18 cellular contexts compared by ENCODE assay signal in genomic region chrX:150044556-150044955, GRCh38.
A peak's percentile ranks its signal among the peaks of the same experiment; 100 is the strongest.
DNase-seq lines count a peak whose midpoint lies in the region; ATAC-seq and TF ChIP-seq lines count a peak whose summit lies in the region.
"Had no signal": no experiment of that assay in that cellular context is flagged by ENCODE, and none has a peak within 500 bp of the region (broad histone marks: within the 10 kb centered on the region; RNA-seq: fewer than 3 reads in every experiment).

No MANE protein-coding gene starts in this region.

- H4K5ac ChIP-seq in mesendoderm (ENCODE audit: low read length) = no peak overlapping the region

- POLR2A ChIA-PET in PC-3 (lab: Charles Lee; ENCODE audit: unreplicated experiment) = no interaction called here

- H3K27ac ChIP-seq in PC-3 (ENCODE audit: low read length) (no peak overlapping the region), mesendoderm (ENCODE audit: low read depth, low read length) (no peak overlapping the region)
- H3K27ac ChIP-seq: A549, SK-N-MC had no signal

- H3K9ac ChIP-seq in PC-3 (ENCODE audit: low read length) (no peak overlapping the region), mesendoderm (ENCODE audit: low read length) (no peak overlapping the region)

- no peak overlapping the region for H3K4ac ChIP-seq in mesendoderm (ENCODE audit: low read depth, low read length)

- H3K4me1 ChIP-seq in PC-3 (ENCODE audit: insufficient read depth, low read length) = 0 out of 2 replicates have a peak, but pooled peaks cover under 1% of the 10 kb centered on the region
- no peaks in the 10 kb centered on the region for H3K4me1 ChIP-seq in mesendoderm (ENCODE audit: control insufficient read depth, low read depth, low read length)

- no peaks in the 10 kb centered on the region for H3K9me3 ChIP-seq in PC-3 (ENCODE audit: low read length)
- H3K9me3 ChIP-seq in MG63 = no peaks in the 10 kb centered on the region

- intact Hi-C loops in PC-3 (cut with micrococcal nuclease) = no loop called here

- H3K9me2 ChIP-seq in PC-3 (replicated peaks; ENCODE audit: low read length) = no peaks in the 10 kb centered on the region

- H3K27me3 ChIP-seq in PC-3 (ENCODE audit: low read length) (no peaks in the 10 kb centered on the region), mesendoderm (ENCODE audit: insufficient read depth, low read length, poor library complexity) (no peaks in the 10 kb centered on the region), MG63 (no peaks in the 10 kb centered on the region)

- WGBS in mesendoderm (ENCODE audit: extremely low coverage, insufficient coverage, low lambda C conversion rate) = no CpG with 5 or more reads among the region's 2 CpGs

- no peaks in the 10 kb centered on the region for H4K20me1 ChIP-seq in PC-3 (ENCODE audit: low read length)

- no TSS peak for BruUV-seq in PC-3 (replicated peaks; lab: Mats Ljungman, UMichigan)

- no peak overlapping the region for H2AK5ac ChIP-seq in mesendoderm (ENCODE audit: low read length)

- ATAC-seq in PC-3 (no peak), GM21529 (IDR thresholded peaks at IDR 0.05; ENCODE audit: unreplicated experiment) (no peak), GM21717 (IDR thresholded peaks at IDR 0.05; ENCODE audit: unreplicated experiment) (no peak)
- ATAC-seq: A549, Right ventricle myocardium inferior had no signal

- no peak overlapping the region for H2BK5ac ChIP-seq in mesendoderm (ENCODE audit: low read length)

- no peak overlapping the region for H3K23ac ChIP-seq in mesendoderm (ENCODE audit: low read length)

- H3K36me3 ChIP-seq in PC-3 (ENCODE audit: low read depth, low read length) = no peaks in the 10 kb centered on the region
- H3K36me3 ChIP-seq in mesendoderm (ENCODE audit: control insufficient read depth, insufficient read depth, low read length) = no peaks in the 10 kb centered on the region
- H3K36me3 ChIP-seq in MG63 = no peaks in the 10 kb centered on the region

- no peaks in the 10 kb centered on the region for H3K79me1 ChIP-seq in mesendoderm (ENCODE audit: low read length)

- H3K4me2 ChIP-seq in PC-3 (ENCODE audit: low read length) = no peak overlapping the region
- H3K4me2 ChIP-seq in mesendoderm (ENCODE audit: low read length) = no peak overlapping the region
- H3K4me2 ChIP-seq: A549 had no signal

- H3K56ac ChIP-seq in mesendoderm (ENCODE audit: low read length) = no peak overlapping the region

- H2AFZ ChIP-seq in PC-3 (ENCODE audit: low read length) = no peak overlapping the region

- H4K8ac ChIP-seq in mesendoderm (ENCODE audit: low read depth, low read length) = no peak overlapping the region

- no peak overlapping the region for H2BK15ac ChIP-seq in mesendoderm (replicated peaks; ENCODE audit: low read depth)

- H3K4me3 ChIP-seq in PC-3 (ENCODE audit: low read length) (no peak overlapping the region), epithelial cell of esophagus (ENCODE audit: low read length) (no peak overlapping the region), mesendoderm (ENCODE audit: low read length) (no peak overlapping the region), MG63 (no peak overlapping the region)
- H3K4me3 ChIP-seq: A549, SK-N-MC had no signal

- no peaks in the 10 kb centered on the region for H3F3A ChIP-seq in PC-3 (ENCODE audit: low read length, unreplicated experiment)

- CTCF ChIA-PET in PC-3 (lab: Charles Lee) = no interaction called here

- H2BK120ac ChIP-seq in mesendoderm (ENCODE audit: low read depth, low read length) = no peak overlapping the region

- H3K79me2 ChIP-seq in PC-3 (ENCODE audit: low read length) = no peaks in the 10 kb centered on the region
- no peaks in the 10 kb centered on the region for H3K79me2 ChIP-seq in mesendoderm (ENCODE audit: control insufficient read depth, insufficient read depth, low read length)

- H3K18ac ChIP-seq in mesendoderm (ENCODE audit: low read length) = no peak overlapping the region

- DNase-seq in EL (peak; percentile 40), PC-3 (peak; percentile 12), epithelial cell of esophagus (ENCODE audit: low read depth) (peak; percentile 19), mesendoderm (peak; percentile 11), MG63 (no peak), NCI-H774 (lab: John Stamatoyannopoulos, UW) (no peak)
- DNase-seq: CD4-positive, alpha-beta T cell; DND-41; Kasumi-1; NCI-H146; NCI-H2107; NCI-H345; NCI-H526 treated with DMSO at 0.1 percent for 48 hours had no signal

- TF ChIP-seq CTCF in PC-3 (conservative IDR thresholded peaks at IDR 0.05; ENCODE audit: low read depth, low read length) (no peak), epithelial cell of esophagus (IDR thresholded peaks at IDR 0.05; ENCODE audit: insufficient read depth, low read depth, low read length, missing control alignments) (no peak)

Comparison
In these comparisons a context has a peak if more than half of its experiments do, and no peak if none do; other contexts are left out.
1. DNase-seq: peak in EL (single experiment), PC-3 (single experiment), epithelial cell of esophagus (single experiment) and mesendoderm (single experiment); none in MG63 (single experiment) and NCI-H774 (single experiment).